15 cellular contexts compared by ENCODE assay signal in genomic region chr3:111769110-111769509, GRCh38.
A peak's percentile ranks its signal among the peaks of the same experiment; 100 is the strongest.
DNase-seq lines count a peak whose midpoint lies in the region; ATAC-seq and TF ChIP-seq lines count a peak whose summit lies in the region.
"Had no signal": no experiment of that assay in that cellular context is flagged by ENCODE, and none has a peak within 500 bp of the region (broad histone marks: within the 10 kb centered on the region; RNA-seq: fewer than 3 reads in every experiment).

No MANE protein-coding gene starts in this region.

- no peaks in the 10 kb centered on the region for H4K20me1 ChIP-seq in GM23248 (ENCODE audit: insufficient read depth)

- H3K27me3 ChIP-seq in GM23248 (replicated peaks; ENCODE audit: insufficient read depth): no peaks in the 10 kb centered on the region
- H3K27me3 ChIP-seq in gastrocnemius medialis: no peaks in the 10 kb centered on the region

- peak overlapping the region; percentile 62 for H3K4me2 ChIP-seq in GM23248 (ENCODE audit: unreplicated experiment)

- H3K9me2 ChIP-seq in GM23248 (ENCODE audit: insufficient read depth): no peaks in the 10 kb centered on the region

- peak overlapping the region; percentile 87 for H3K27ac ChIP-seq in GM23248
- peak overlapping the region in 3 of 4 donors; percentile 45 to 54 (median 45) for H3K27ac ChIP-seq in gastrocnemius medialis
- H3K27ac ChIP-seq: VCaP had no signal

- H3F3A ChIP-seq in GM23248 (ENCODE audit: insufficient read depth): peaks cover 51% of the 10 kb centered on the region

- ATAC-seq in left lobe of liver (peak; percentile 75), gastrocnemius medialis (peak; percentile 65), GM21737 (IDR thresholded peaks at IDR 0.05; ENCODE audit: unreplicated experiment) (no peak)
- ATAC-seq: activated CD8-positive, alpha-beta T cell treated with anti-CD3 and anti-CD28 coated beads, Interleukin-2, amount 10 ng/mL, durations not matched to agents 7 days and 5 days; CD8-positive, alpha-beta T cell had no signal

- TF ChIP-seq POLR2A in gastrocnemius medialis (IDR thresholded peaks at IDR 0.05): no peak

- no peaks in the 10 kb centered on the region for H3K79me2 ChIP-seq in GM23248 (ENCODE audit: insufficient read depth)

- no peak overlapping the region for H3K4me3 ChIP-seq in GM23248
- no peak overlapping the region for H3K4me3 ChIP-seq in gastrocnemius medialis

- H3K36me3 ChIP-seq in GM23248 (ENCODE audit: low read depth): no peaks in the 10 kb centered on the region
- H3K36me3 ChIP-seq in gastrocnemius medialis: no peaks in the 10 kb centered on the region

- no peak for DNase-seq in GM23248
- no peak for DNase-seq in chondrocyte (ENCODE audit: low spot score)
- DNase-seq in left lobe of liver (ENCODE audit: low spot score): peak; percentile 49
- DNase-seq in gastrocnemius medialis: no peak
- no peak for DNase-seq in NCI-H187 treated with DMSO at 0.1 percent for 48 hours (lab: John Stamatoyannopoulos, UW)
- no peak for DNase-seq in NCI-H69 (lab: John Stamatoyannopoulos, UW)
- no peak for DNase-seq in NCI-H187 (lab: John Stamatoyannopoulos, UW)
- DNase-seq: activated CD8-positive, alpha-beta T cell treated with anti-CD3 and anti-CD28 coated beads, Interleukin-2, amount 10 ng/mL, durations not matched to agents 7 days and 5 days; CD8-positive, alpha-beta T cell; NCI-H1105 treated with DMSO at 0.1 percent for 48 hours; NCI-H345; stimulated activated CD4-positive, alpha-beta T cell treated with anti-CD3 and anti-CD28 coated beads, Interleukin-12 subunit alpha, Interleukin-12 subunit beta, amount 100 ng/mL, for 4 hours had no signal

- H3K4me1 ChIP-seq in GM23248 (ENCODE audit: insufficient read depth) (peaks cover 56% of the 10 kb centered on the region), gastrocnemius medialis (peaks cover 3 to 10% of the 10 kb centered on the region in 2 donors)

- no peak overlapping the region for H3K4me3 Mint-ChIP-seq in chondrocyte (ENCODE audit: unreplicated experiment)
- H3K4me3 Mint-ChIP-seq: activated CD8-positive, alpha-beta T cell treated with anti-CD3 and anti-CD28 coated beads, Interleukin-2, amount 10 ng/mL, durations not matched to agents 7 days and 5 days; CD8-positive, alpha-beta T cell had no signal

- H3K9me3 Mint-ChIP-seq in chondrocyte (ENCODE audit: low read depth): no peaks in the 10 kb centered on the region
- H3K9me3 Mint-ChIP-seq: activated T-helper 2 cell treated with anti-CD3 and anti-CD28 coated beads, Interferon-gamma antibody, Interleukin-2, Interleukin-4, amounts not matched to agents 10 μg/mL and 5 μg/mL and 100 μg/mL, durations not matched to agents 14 hours and 24 hours and 36 hours; CD8-positive, alpha-beta T cell had no signal

- peaks cover 51% of the 10 kb centered on the region for H3K4me1 Mint-ChIP-seq in chondrocyte (ENCODE audit: low read depth)

- H3K9me3 ChIP-seq in GM23248 (ENCODE audit: low read depth): no peaks in the 10 kb centered on the region
- H3K9me3 ChIP-seq in gastrocnemius medialis: no peaks in the 10 kb centered on the region

- no peaks in the 10 kb centered on the region for H3K27me3 Mint-ChIP-seq in chondrocyte (ENCODE audit: low read depth)

- H3K36me3 Mint-ChIP-seq in chondrocyte (ENCODE audit: low read depth): no peaks in the 10 kb centered on the region
- H3K36me3 Mint-ChIP-seq: CD8-positive, alpha-beta T cell had no signal

- TF ChIP-seq CTCF in chondrocyte (IDR thresholded peaks at IDR 0.05) (no peak), gastrocnemius medialis (IDR thresholded peaks at IDR 0.05 in 4 of 5, conservative IDR thresholded peaks at IDR 0.05 in 1 of 5) (no peak)

- intact Hi-C loops in gastrocnemius medialis (cut with DNase I; ENCODE audit: low total_unique reads): no loop called here

- H3K9ac ChIP-seq in GM23248: no peak overlapping the region

- peak overlapping the region; percentile 88 for H3K27ac Mint-ChIP-seq in chondrocyte (ENCODE audit: unreplicated experiment)
- H3K27ac Mint-ChIP-seq: activated CD8-positive, alpha-beta T cell treated with anti-CD3 and anti-CD28 coated beads, Interleukin-2, amount 10 ng/mL, durations not matched to agents 7 days and 5 days; activated T-helper 2 cell treated with anti-CD3 and anti-CD28 coated beads, Interferon-gamma antibody, Interleukin-2, Interleukin-4, amounts not matched to agents 10 μg/mL and 5 μg/mL and 100 μg/mL, durations not matched to agents 14 hours and 24 hours and 36 hours; CD8-positive, alpha-beta T cell had no signal

- in situ Hi-C loops in GM23248 (cut with MboI) (no loop called here), gastrocnemius medialis (cut with MboI; ENCODE audit: low sequenced_read_pairs in 4 of 4) (no loop called here)

- no peak overlapping the region for H2AFZ ChIP-seq in GM23248
